1 cellular context compared by ENCODE assay signal in the genomic region with DNA sequence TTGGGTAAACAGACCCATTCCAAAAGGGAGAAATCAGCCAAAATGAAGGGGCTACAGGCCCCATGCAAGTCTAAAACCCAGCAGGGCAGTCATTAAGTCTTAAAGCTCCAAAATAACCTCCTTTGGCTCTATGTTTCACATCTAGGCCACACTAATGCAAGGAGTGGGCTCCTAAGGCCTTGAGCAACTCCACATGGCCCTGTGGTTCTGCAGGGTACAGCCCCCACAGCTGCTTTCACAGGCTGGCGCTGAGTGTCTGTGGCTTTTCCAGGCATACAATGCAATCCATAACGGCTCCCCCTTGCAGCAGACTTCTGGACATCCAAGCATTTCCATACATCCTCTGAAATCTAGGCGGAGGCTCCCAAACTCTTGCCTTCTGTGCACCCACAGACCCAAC.
TF ChIP-seq lines count a peak whose summit lies in the region.

No MANE protein-coding gene starts in this region.

TF ChIP-seq in K562, 482 proteins besides CTCF, POLR2A, EP300 and RAD21:
- no peak for TF ChIP-seq NCOA6 (IDR thresholded peaks at IDR 0.05)
- TF ChIP-seq, protein P1, sequence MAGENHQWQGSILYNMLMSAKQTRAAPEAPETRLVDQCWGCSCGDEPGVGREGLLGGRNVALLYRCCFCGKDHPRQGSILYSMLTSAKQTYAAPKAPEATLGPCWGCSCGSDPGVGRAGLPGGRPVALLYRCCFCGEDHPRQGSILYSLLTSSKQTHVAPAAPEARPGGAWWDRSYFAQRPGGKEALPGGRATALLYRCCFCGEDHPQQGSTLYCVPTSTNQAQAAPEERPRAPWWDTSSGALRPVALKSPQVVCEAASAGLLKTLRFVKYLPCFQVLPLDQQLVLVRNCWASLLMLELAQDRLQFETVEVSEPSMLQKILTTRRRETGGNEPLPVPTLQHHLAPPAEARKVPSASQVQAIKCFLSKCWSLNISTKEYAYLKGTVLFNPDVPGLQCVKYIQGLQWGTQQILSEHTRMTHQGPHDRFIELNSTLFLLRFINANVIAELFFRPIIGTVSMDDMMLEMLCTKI (IDR thresholded peaks at IDR 0.05; ENCODE audit: partially characterized antibody): no peak
- TF ChIP-seq ZNF766 (CRISPR knock-in tag; conservative IDR thresholded peaks at IDR 0.05): no peak
- TF ChIP-seq ZKSCAN8 (CRISPR knock-in tag; IDR thresholded peaks at IDR 0.05): no peak
- TF ChIP-seq DMBX1 (CRISPR knock-in tag; IDR thresholded peaks at IDR 0.05; ENCODE audit: borderline replicate concordance): no peak
